In genomic region chr20:62363920-62364851, GRCh38 we compare ENCODE assay signal across 1 cellular context.
TF ChIP-seq lines count a peak whose summit lies in the region.

No MANE protein-coding gene starts in this region.

TF ChIP-seq in HepG2, 621 proteins besides CTCF, POLR2A, EP300 and RAD21 (continued from another document and continues in another):
- TF ChIP-seq, protein P1, sequence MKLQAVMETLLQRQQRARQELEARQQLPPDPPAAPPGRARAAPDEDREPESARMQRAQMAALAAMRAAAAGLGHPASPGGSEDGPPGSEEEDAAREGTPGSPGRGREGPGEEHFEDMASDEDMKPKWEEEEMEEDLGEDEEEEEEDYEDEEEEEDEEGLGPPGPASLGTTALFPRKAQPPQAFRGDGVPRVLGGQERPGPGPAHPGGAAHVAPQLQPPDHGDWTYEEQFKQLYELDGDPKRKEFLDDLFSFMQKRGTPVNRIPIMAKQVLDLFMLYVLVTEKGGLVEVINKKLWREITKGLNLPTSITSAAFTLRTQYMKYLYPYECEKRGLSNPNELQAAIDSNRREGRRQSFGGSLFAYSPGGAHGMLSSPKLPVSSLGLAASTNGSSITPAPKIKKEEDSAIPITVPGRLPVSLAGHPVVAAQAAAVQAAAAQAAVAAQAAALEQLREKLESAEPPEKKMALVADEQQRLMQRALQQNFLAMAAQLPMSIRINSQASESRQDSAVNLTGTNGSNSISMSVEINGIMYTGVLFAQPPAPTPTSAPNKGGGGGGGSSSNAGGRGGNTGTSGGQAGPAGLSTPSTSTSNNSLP (IDR thresholded peaks at IDR 0.05; ENCODE audit: low read depth, low read length), result no peak
- no peak for TF ChIP-seq CHD2 (IDR thresholded peaks at IDR 0.05; ENCODE audit: low read depth, low read length)
- no peak for TF ChIP-seq CENPT (CRISPR knock-in tag; IDR thresholded peaks at IDR 0.05; ENCODE audit: low read depth)
- TF ChIP-seq IKZF4 (CRISPR knock-in tag; IDR thresholded peaks at IDR 0.05; ENCODE audit: borderline replicate concordance, low read depth, not compliant biosample characterization), result no peak
- TF ChIP-seq GLI4 (CRISPR knock-in tag; IDR thresholded peaks at IDR 0.05; ENCODE audit: borderline replicate concordance), result no peak
- 0 out of 2 replicates have a peak, but pooled peaks have one; percentile 28 for TF ChIP-seq ZNF543 (CRISPR knock-in tag; IDR thresholded peaks at IDR 0.05)
- TF ChIP-seq ZNF10 (CRISPR knock-in tag; IDR thresholded peaks at IDR 0.05; ENCODE audit: borderline replicate concordance, low read depth), result no peak
- TF ChIP-seq HIVEP1 (CRISPR knock-in tag; IDR thresholded peaks at IDR 0.05), result no peak
- no peak for TF ChIP-seq ZSCAN9 (CRISPR knock-in tag; IDR thresholded peaks at IDR 0.05; ENCODE audit: borderline replicate concordance)
- no peak for TF ChIP-seq ZNF12 (CRISPR knock-in tag; IDR thresholded peaks at IDR 0.05)
- TF ChIP-seq, protein P2, sequence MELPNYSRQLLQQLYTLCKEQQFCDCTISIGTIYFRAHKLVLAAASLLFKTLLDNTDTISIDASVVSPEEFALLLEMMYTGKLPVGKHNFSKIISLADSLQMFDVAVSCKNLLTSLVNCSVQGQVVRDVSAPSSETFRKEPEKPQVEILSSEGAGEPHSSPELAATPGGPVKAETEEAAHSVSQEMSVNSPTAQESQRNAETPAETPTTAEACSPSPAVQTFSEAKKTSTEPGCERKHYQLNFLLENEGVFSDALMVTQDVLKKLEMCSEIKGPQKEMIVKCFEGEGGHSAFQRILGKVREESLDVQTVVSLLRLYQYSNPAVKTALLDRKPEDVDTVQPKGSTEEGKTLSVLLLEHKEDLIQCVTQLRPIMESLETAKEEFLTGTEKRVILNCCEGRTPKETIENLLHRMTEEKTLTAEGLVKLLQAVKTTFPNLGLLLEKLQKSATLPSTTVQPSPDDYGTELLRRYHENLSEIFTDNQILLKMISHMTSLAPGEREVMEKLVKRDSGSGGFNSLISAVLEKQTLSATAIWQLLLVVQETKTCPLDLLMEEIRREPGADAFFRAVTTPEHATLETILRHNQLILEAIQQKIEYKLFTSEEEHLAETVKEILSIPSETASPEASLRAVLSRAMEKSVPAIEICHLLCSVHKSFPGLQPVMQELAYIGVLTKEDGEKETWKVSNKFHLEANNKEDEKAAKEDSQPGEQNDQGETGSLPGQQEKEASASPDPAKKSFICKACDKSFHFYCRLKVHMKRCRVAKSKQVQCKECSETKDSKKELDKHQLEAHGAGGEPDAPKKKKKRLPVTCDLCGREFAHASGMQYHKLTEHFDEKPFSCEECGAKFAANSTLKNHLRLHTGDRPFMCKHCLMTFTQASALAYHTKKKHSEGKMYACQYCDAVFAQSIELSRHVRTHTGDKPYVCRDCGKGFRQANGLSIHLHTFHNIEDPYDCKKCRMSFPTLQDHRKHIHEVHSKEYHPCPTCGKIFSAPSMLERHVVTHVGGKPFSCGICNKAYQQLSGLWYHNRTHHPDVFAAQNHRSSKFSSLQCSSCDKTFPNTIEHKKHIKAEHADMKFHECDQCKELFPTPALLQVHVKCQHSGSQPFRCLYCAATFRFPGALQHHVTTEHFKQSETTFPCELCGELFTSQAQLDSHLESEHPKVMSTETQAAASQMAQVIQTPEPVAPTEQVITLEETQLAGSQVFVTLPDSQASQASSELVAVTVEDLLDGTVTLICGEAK (IDR thresholded peaks at IDR 0.05), result no peak
- TF ChIP-seq, protein P2 (CRISPR knock-in tag; IDR thresholded peaks at IDR 0.05), result 0 out of 2 replicates have a peak, but pooled peaks have one; percentile 16
- TF ChIP-seq ZNF441 (CRISPR knock-in tag; IDR thresholded peaks at IDR 0.05; ENCODE audit: borderline replicate concordance), result no peak
- TF ChIP-seq RARG (CRISPR knock-in tag; IDR thresholded peaks at IDR 0.05; ENCODE audit: low read depth), result no peak
- TF ChIP-seq, protein P3, sequence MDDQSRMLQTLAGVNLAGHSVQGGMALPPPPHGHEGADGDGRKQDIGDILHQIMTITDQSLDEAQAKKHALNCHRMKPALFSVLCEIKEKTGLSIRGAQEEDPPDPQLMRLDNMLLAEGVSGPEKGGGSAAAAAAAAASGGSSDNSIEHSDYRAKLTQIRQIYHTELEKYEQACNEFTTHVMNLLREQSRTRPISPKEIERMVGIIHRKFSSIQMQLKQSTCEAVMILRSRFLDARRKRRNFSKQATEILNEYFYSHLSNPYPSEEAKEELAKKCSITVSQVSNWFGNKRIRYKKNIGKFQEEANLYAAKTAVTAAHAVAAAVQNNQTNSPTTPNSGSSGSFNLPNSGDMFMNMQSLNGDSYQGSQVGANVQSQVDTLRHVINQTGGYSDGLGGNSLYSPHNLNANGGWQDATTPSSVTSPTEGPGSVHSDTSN (CRISPR knock-in tag; IDR thresholded peaks at IDR 0.05; ENCODE audit: borderline replicate concordance), result no peak
- no peak for TF ChIP-seq ZNF597 (CRISPR knock-in tag; IDR thresholded peaks at IDR 0.05)
- no peak for TF ChIP-seq TOPORS (CRISPR knock-in tag; IDR thresholded peaks at IDR 0.05)
- TF ChIP-seq ZNF430 (CRISPR knock-in tag; IDR thresholded peaks at IDR 0.05), result no peak
- no peak for TF ChIP-seq PREB (CRISPR knock-in tag; IDR thresholded peaks at IDR 0.05)
- TF ChIP-seq ZNF709 (CRISPR knock-in tag; IDR thresholded peaks at IDR 0.05), result no peak
- no peak; the same call in 1 of the 2 replicates for TF ChIP-seq HES4 (CRISPR knock-in tag; IDR thresholded peaks at IDR 0.05; ENCODE audit: borderline replicate concordance)
- no peak for TF ChIP-seq XBP1 (CRISPR knock-in tag; IDR thresholded peaks at IDR 0.05)
- TF ChIP-seq KDM5A (IDR thresholded peaks at IDR 0.05; ENCODE audit: borderline replicate concordance, low read length), result no peak
- TF ChIP-seq, protein P4, sequence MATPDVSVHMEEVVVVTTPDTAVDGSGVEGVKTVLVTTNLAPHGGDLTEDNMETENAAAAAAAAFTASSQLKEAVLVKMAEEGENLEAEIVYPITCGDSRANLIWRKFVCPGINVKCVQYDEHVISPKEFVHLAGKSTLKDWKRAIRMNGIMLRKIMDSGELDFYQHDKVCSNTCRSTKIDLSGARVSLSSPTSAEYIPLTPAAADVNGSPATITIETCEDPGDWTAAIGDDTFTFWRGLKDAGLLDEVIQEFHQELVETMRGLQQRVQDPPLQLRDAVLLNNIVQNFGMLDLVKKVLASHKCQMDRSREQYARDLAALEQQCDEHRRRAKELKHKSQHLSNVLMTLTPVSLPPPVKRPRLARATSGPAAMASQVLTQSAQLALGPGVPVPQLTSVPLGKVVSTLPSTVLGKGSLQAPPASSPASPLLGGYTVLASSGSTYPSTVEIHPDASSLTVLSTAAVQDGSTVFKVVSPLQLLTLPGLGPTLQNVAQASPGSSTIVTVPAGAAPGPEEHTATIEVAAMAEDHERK (CRISPR knock-in tag; IDR thresholded peaks at IDR 0.05; ENCODE audit: low read depth), result no peak
- no peak for TF ChIP-seq ARHGAP35 (CRISPR knock-in tag; IDR thresholded peaks at IDR 0.05; ENCODE audit: borderline replicate concordance)
- TF ChIP-seq HDAC6 (IDR thresholded peaks at IDR 0.05; ENCODE audit: low read depth, low read length), result no peak
- TF ChIP-seq ZZZ3 (CRISPR knock-in tag; IDR thresholded peaks at IDR 0.05; ENCODE audit: borderline replicate concordance), result no peak
- no peak for TF ChIP-seq ZNF382 (CRISPR knock-in tag; IDR thresholded peaks at IDR 0.05; ENCODE audit: borderline replicate concordance)
- peak; percentile 9 for TF ChIP-seq SRSF1 (optimal IDR thresholded peaks at IDR 0.05; ENCODE audit: low read depth, low read length)
- no peak for TF ChIP-seq ELF4 (CRISPR knock-in tag; IDR thresholded peaks at IDR 0.05; ENCODE audit: borderline replicate concordance)
- no peak for TF ChIP-seq CHCHD3 (CRISPR knock-in tag; IDR thresholded peaks at IDR 0.05)
- TF ChIP-seq, protein P5, sequence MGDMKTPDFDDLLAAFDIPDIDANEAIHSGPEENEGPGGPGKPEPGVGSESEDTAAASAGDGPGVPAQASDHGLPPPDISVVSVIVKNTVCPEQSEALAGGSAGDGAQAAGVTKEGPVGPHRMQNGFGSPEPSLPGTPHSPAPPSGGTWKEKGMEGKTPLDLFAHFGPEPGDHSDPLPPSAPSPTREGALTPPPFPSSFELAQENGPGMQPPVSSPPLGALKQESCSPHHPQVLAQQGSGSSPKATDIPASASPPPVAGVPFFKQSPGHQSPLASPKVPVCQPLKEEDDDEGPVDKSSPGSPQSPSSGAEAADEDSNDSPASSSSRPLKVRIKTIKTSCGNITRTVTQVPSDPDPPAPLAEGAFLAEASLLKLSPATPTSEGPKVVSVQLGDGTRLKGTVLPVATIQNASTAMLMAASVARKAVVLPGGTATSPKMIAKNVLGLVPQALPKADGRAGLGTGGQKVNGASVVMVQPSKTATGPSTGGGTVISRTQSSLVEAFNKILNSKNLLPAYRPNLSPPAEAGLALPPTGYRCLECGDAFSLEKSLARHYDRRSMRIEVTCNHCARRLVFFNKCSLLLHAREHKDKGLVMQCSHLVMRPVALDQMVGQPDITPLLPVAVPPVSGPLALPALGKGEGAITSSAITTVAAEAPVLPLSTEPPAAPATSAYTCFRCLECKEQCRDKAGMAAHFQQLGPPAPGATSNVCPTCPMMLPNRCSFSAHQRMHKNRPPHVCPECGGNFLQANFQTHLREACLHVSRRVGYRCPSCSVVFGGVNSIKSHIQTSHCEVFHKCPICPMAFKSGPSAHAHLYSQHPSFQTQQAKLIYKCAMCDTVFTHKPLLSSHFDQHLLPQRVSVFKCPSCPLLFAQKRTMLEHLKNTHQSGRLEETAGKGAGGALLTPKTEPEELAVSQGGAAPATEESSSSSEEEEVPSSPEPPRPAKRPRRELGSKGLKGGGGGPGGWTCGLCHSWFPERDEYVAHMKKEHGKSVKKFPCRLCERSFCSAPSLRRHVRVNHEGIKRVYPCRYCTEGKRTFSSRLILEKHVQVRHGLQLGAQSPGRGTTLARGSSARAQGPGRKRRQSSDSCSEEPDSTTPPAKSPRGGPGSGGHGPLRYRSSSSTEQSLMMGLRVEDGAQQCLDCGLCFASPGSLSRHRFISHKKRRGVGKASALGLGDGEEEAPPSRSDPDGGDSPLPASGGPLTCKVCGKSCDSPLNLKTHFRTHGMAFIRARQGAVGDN (CRISPR knock-in tag; IDR thresholded peaks at IDR 0.05), result no peak; the same call in 1 of the 2 replicates
- no peak for TF ChIP-seq ZNF331 (CRISPR knock-in tag; IDR thresholded peaks at IDR 0.05)
- TF ChIP-seq HIC2 (CRISPR knock-in tag; IDR thresholded peaks at IDR 0.05; ENCODE audit: low read depth), result peak; percentile 11; the same call in 1 of the 2 replicates
- TF ChIP-seq KLF13 (CRISPR knock-in tag; IDR thresholded peaks at IDR 0.05), result no peak
